18 cellular contexts compared by ENCODE assay signal in genomic region chr11:94997437-94997836, GRCh38. TPM values are rescaled to one million over a fixed set of nuclear protein-coding genes. Genes with fewer than 3 reads are reported as not detected.
DNase-seq lines count a peak whose midpoint lies in the region; ATAC-seq and TF ChIP-seq lines count a peak whose summit lies in the region.
"Had no signal": no experiment of that assay in that cellular context is flagged by ENCODE, and none has a peak within 500 bp of the region (broad histone marks: within the 10 kb centered on the region; RNA-seq: fewer than 3 reads in every experiment).

No MANE protein-coding gene starts in this region.

- H3K36me3 ChIP-seq in heart right ventricle, result peaks cover 0 to 17% (median 0%) of the 10 kb centered on the region in 9 donors

- no peak overlapping the region for H3K9ac ChIP-seq in H9 (ENCODE audit: extremely low read depth, insufficient read length, low read length)
- H3K9ac ChIP-seq: BLaER1, parathyroid adenoma had no signal

- H3K56ac ChIP-seq in H9 (ENCODE audit: insufficient read length, low read depth, low read length), result no peak overlapping the region

- H3K4me1 Mint-ChIP-seq in H9 (no peaks in the 10 kb centered on the region; a peak in 1 of 4 replicates), glutamatergic neuron (ENCODE audit: low read depth, unreplicated experiment) (no peaks in the 10 kb centered on the region)
- H3K4me1 Mint-ChIP-seq: activated CD4-positive, alpha-beta T cell treated with anti-CD3 and anti-CD28 coated beads, Interleukin-2, amount 10 ng/mL, durations not matched to agents 24 days and 14 days; activated naive CD4-positive, alpha-beta T cell treated with anti-CD3 and anti-CD28 coated beads, Interleukin-2, amount 10 ng/mL, durations not matched to agents 7 days and 5 days had no signal

- no peak overlapping the region for H3K18ac ChIP-seq in H9 (ENCODE audit: insufficient read length, low read depth, low read length)

- ATAC-seq in heart right ventricle (no peak), GM18868 (IDR thresholded peaks at IDR 0.05; ENCODE audit: unreplicated experiment) (no peak)
- ATAC-seq: body of pancreas had no signal

- no peaks in the 10 kb centered on the region for H3K79me2 ChIP-seq in H9 (ENCODE audit: insufficient read depth, low read length)
- H3K79me2 ChIP-seq: parathyroid adenoma had no signal

- H2BK5ac ChIP-seq in H9 (ENCODE audit: insufficient read length, low read length), result no peak overlapping the region

- H3K27ac ChIP-seq in H9 (ENCODE audit: insufficient read length, low read depth, low read length), result no peak overlapping the region
- H3K27ac ChIP-seq in VCaP, result no peak overlapping the region
- H3K27ac ChIP-seq in heart right ventricle, result no peak overlapping the region
- H3K27ac ChIP-seq: BLaER1, body of pancreas, parathyroid adenoma, suprapubic skin had no signal

- H4K8ac ChIP-seq in H9 (replicated peaks; ENCODE audit: insufficient read length, low read depth, low read length), result no peak overlapping the region

- no peak overlapping the region for H3K23ac ChIP-seq in H9 (ENCODE audit: insufficient read length, low read depth, low read length)

- H3K36me3 Mint-ChIP-seq in H9 (ENCODE audit: insufficient read depth in 1 of 3, low read depth in 3 of 3) (peaks cover 0 to 14% (median 2%) of the 10 kb centered on the region in 3 experiments; a peak in 5 of 7 replicates), glutamatergic neuron (ENCODE audit: unreplicated experiment) (no peaks in the 10 kb centered on the region)
- H3K36me3 Mint-ChIP-seq: activated naive CD4-positive, alpha-beta T cell treated with anti-CD3 and anti-CD28 coated beads, Interleukin-2, amount 10 ng/mL, durations not matched to agents 7 days and 5 days had no signal

- H2AK5ac ChIP-seq in H9 (ENCODE audit: insufficient read length, low read length), result no peak overlapping the region

- no peak overlapping the region for H4K5ac ChIP-seq in H9 (ENCODE audit: insufficient read length, low read depth, low read length)

- no peak overlapping the region for H3T11ph ChIP-seq in H9 (ENCODE audit: low read length)

- H3K4me2 ChIP-seq in H9 (ENCODE audit: insufficient read depth, insufficient read length, low read length), result no peak overlapping the region
- H3K4me2 ChIP-seq: BLaER1 had no signal

- H3K4me3 Mint-ChIP-seq in H9, result no peak overlapping the region
- no peak overlapping the region for H3K4me3 Mint-ChIP-seq in glutamatergic neuron (ENCODE audit: unreplicated experiment)
- H3K4me3 Mint-ChIP-seq: activated CD4-positive, alpha-beta T cell treated with anti-CD3 and anti-CD28 coated beads, Interleukin-2, amount 10 ng/mL, durations not matched to agents 24 days and 14 days; activated naive CD4-positive, alpha-beta T cell treated with anti-CD3 and anti-CD28 coated beads, Interleukin-2, amount 10 ng/mL, durations not matched to agents 7 days and 5 days had no signal

- no peaks in the 10 kb centered on the region for H3K9me3 ChIP-seq in H9 (ENCODE audit: control insufficient read depth, low read depth, low read length)
- H3K9me3 ChIP-seq in heart right ventricle, result no peaks in the 10 kb centered on the region
- H3K9me3 ChIP-seq: BLaER1, body of pancreas, suprapubic skin had no signal

- TF ChIP-seq CTCF in H9 (conservative IDR thresholded peaks at IDR 0.05), result peak; percentile 39; the same call in 2 of the 3 replicates
- TF ChIP-seq CTCF in VCaP (conservative IDR thresholded peaks at IDR 0.05), result peak; percentile 25; the same call in 1 of the 2 replicates
- peak; percentile 21 for TF ChIP-seq CTCF in glutamatergic neuron (IDR thresholded peaks at IDR 0.05; ENCODE audit: partially characterized antibody, unreplicated experiment)
- TF ChIP-seq CTCF in heart right ventricle (IDR thresholded peaks at IDR 0.05), result no peak

- H2BK20ac ChIP-seq in H9 (ENCODE audit: low read depth, low read length, poor library complexity, severe bottlenecking), result no peak overlapping the region

- no peaks in the 10 kb centered on the region for H3K79me1 ChIP-seq in H9 (ENCODE audit: insufficient read depth, low read depth, low read length, poor library complexity, severe bottlenecking)

- H3K27ac Mint-ChIP-seq in H9 (no peak overlapping the region), glutamatergic neuron (ENCODE audit: unreplicated experiment) (no peak overlapping the region)
- H3K27ac Mint-ChIP-seq: activated CD4-positive, alpha-beta T cell treated with anti-CD3 and anti-CD28 coated beads, Interleukin-2, amount 10 ng/mL, durations not matched to agents 24 days and 14 days; activated naive CD4-positive, alpha-beta T cell treated with anti-CD3 and anti-CD28 coated beads, Interleukin-2, amount 10 ng/mL, durations not matched to agents 7 days and 5 days had no signal

- H3K4ac ChIP-seq in H9 (ENCODE audit: low read depth, low read length), result no peak overlapping the region

- H3K27me3 Mint-ChIP-seq in H9 (ENCODE audit: low read depth), result no peaks in the 10 kb centered on the region
- H3K27me3 Mint-ChIP-seq in glutamatergic neuron (ENCODE audit: unreplicated experiment), result no peaks in the 10 kb centered on the region
- H3K27me3 Mint-ChIP-seq: activated CD4-positive, alpha-beta T cell treated with anti-CD3 and anti-CD28 coated beads, Interleukin-2, amount 10 ng/mL, durations not matched to agents 24 days and 14 days; activated naive CD4-positive, alpha-beta T cell treated with anti-CD3 and anti-CD28 coated beads, Interleukin-2, amount 10 ng/mL, durations not matched to agents 7 days and 5 days had no signal

- H3K4me1 ChIP-seq in H9 (ENCODE audit: insufficient read depth, low read length) (no peaks in the 10 kb centered on the region), heart right ventricle (no peaks in the 10 kb centered on the region)
- H3K4me1 ChIP-seq: BLaER1, body of pancreas, parathyroid adenoma, suprapubic skin had no signal

- no peak overlapping the region for H2BK15ac ChIP-seq in H9 (ENCODE audit: low read depth, low read length)

- H3K27me3 ChIP-seq in H9 (ENCODE audit: insufficient read depth, low read length) (no peaks in the 10 kb centered on the region), heart right ventricle (no peaks in the 10 kb centered on the region)
- H3K27me3 ChIP-seq: BLaER1, body of pancreas, suprapubic skin had no signal

- intact Hi-C loops in heart right ventricle (cut with DNase I), result no loop called here

- no peak overlapping the region for H2BK120ac ChIP-seq in H9 (ENCODE audit: low read depth, low read length, poor library complexity, severe bottlenecking)

- peak; percentile 2 for DNase-seq in COLO668 (lab: John Stamatoyannopoulos, UW; ENCODE audit: unreplicated experiment)
- no peak for DNase-seq in H9
- no peak for DNase-seq in glutamatergic neuron
- DNase-seq in heart right ventricle, result no peak
- DNase-seq in hippocampal formation (lab: John Stamatoyannopoulos, UW), result no peak
- DNase-seq: activated CD4-positive, alpha-beta T cell treated with anti-CD3 and anti-CD28 coated beads, Interleukin-2, amount 10 ng/mL, durations not matched to agents 24 days and 14 days; activated naive CD4-positive, alpha-beta T cell treated with anti-CD3 and anti-CD28 coated beads, Interleukin-2, amount 10 ng/mL, durations not matched to agents 7 days and 5 days; body of pancreas; NCI-H1092; stimulated activated CD4-positive, alpha-beta T cell treated with anti-CD3 and anti-CD28 coated beads, Interleukin-4, amount 100 ng/mL, for 4 hours had no signal

- no peaks in the 10 kb centered on the region; a peak in 1 of 5 replicates for H3K9me3 Mint-ChIP-seq in H9
- H3K9me3 Mint-ChIP-seq in glutamatergic neuron (ENCODE audit: unreplicated experiment), result no peaks in the 10 kb centered on the region
- H3K9me3 Mint-ChIP-seq: activated CD4-positive, alpha-beta T cell treated with anti-CD3 and anti-CD28 coated beads, Interleukin-2, amount 10 ng/mL, durations not matched to agents 24 days and 14 days; activated naive CD4-positive, alpha-beta T cell treated with anti-CD3 and anti-CD28 coated beads, Interleukin-2, amount 10 ng/mL, durations not matched to agents 7 days and 5 days had no signal

- no peak overlapping the region for H4K91ac ChIP-seq in H9 (ENCODE audit: insufficient read length, low read depth, low read length)

- no peak overlapping the region for H3K14ac ChIP-seq in H9 (ENCODE audit: insufficient read depth, low read length)

- H3K23me2 ChIP-seq in H9 (ENCODE audit: insufficient read length, low read depth, low read length, poor library complexity, severe bottlenecking), result no peaks in the 10 kb centered on the region

- no peak overlapping the region for H2AFZ ChIP-seq in H9 (ENCODE audit: low read length)
- H2AFZ ChIP-seq: parathyroid adenoma had no signal

- WGBS in H9 (ENCODE audit: extremely low coverage, insufficient read length, low lambda C conversion rate), result no CpG with 5 or more reads among the region's 6 CpGs
- 95 to 97% methylated on average over 6 of the region's 6 CpGs for WGBS in heart right ventricle, 2 donors

- H4K20me1 ChIP-seq in H9 (ENCODE audit: control insufficient read depth, insufficient read depth, insufficient read length), result no peaks in the 10 kb centered on the region
- H4K20me1 ChIP-seq: BLaER1 had no signal

- no peak overlapping the region for H3K4me3 ChIP-seq in heart right ventricle
- H3K4me3 ChIP-seq: BLaER1, body of pancreas, suprapubic skin had no signal

- no peak overlapping the region for H2BK12ac ChIP-seq in H9 (ENCODE audit: insufficient read length, low read depth, low read length)

RNA-seq across cellular contexts. Expression of gene KDM4D, which starts 23.9 kb away (rescaled TPM):
- total RNA-seq in H9 (2021) (1.4 and 1.9 TPM in 2 replicates), glutamatergic neuron (ENCODE audit: unreplicated experiment) (1.3 TPM), heart right ventricle (1 to 10 TPM in 6 of 10 donors, under 1 TPM in 4; 0.79 to 1.3 (median 1.0) TPM)
- polyA plus RNA-seq in heart right ventricle, result under 1 TPM; 0.22 to 0.57 TPM

RNA-seq across cellular contexts. Expression of gene CWC15, which starts 24.1 kb away (rescaled TPM):
- 76.9 and 89.2 TPM in 2 replicates for total RNA-seq in H9 (2021)
- total RNA-seq in glutamatergic neuron (ENCODE audit: unreplicated experiment), result 65.1 TPM
- total RNA-seq in heart right ventricle, result 10 to 100 TPM; 53.1 to 75.4 (median 67.3) TPM
- 100 to 1,000 TPM in 1 of 2 donors, 10 to 100 TPM in 1; 71.6 to 196 TPM for polyA plus RNA-seq in heart right ventricle

RNA-seq across cellular contexts. Expression of gene KDM4E, which starts 27.6 kb away (rescaled TPM):
- total RNA-seq in H9 (2021) (not detected in 2 replicates), glutamatergic neuron (ENCODE audit: unreplicated experiment) (1.1 TPM), heart right ventricle (not detected)
- not detected for polyA plus RNA-seq in heart right ventricle
- total RNA-seq: activated CD4-positive, alpha-beta T cell treated with anti-CD3 and anti-CD28 coated beads, Interleukin-2, amount 10 ng/mL, durations not matched to agents 24 days and 14 days; body of pancreas; lower leg skin; SK-MEL-5; skeletal muscle tissue; suprapubic skin had no signal

RNA-seq across cellular contexts. Expression of gene KDM4F, which starts 51.8 kb away (rescaled TPM):
- total RNA-seq in H9 (2021), result not detected in 2 replicates
- 0.39 TPM for total RNA-seq in glutamatergic neuron (ENCODE audit: unreplicated experiment)
- total RNA-seq in heart right ventricle, result not detected
- not detected for polyA plus RNA-seq in heart right ventricle
- total RNA-seq: activated CD4-positive, alpha-beta T cell treated with anti-CD3 and anti-CD28 coated beads, Interleukin-2, amount 10 ng/mL, durations not matched to agents 24 days and 14 days; body of pancreas; lower leg skin; SK-MEL-5; skeletal muscle tissue; suprapubic skin had no signal

Comparison
In these comparisons a context has a peak if more than half of its experiments do, and no peak if none do; other contexts are left out.
1. CTCF ChIP-seq: peak in H9 (single experiment), VCaP (single experiment) and glutamatergic neuron (single experiment); none in heart right ventricle (0 of 9).